In the genomic region with DNA sequence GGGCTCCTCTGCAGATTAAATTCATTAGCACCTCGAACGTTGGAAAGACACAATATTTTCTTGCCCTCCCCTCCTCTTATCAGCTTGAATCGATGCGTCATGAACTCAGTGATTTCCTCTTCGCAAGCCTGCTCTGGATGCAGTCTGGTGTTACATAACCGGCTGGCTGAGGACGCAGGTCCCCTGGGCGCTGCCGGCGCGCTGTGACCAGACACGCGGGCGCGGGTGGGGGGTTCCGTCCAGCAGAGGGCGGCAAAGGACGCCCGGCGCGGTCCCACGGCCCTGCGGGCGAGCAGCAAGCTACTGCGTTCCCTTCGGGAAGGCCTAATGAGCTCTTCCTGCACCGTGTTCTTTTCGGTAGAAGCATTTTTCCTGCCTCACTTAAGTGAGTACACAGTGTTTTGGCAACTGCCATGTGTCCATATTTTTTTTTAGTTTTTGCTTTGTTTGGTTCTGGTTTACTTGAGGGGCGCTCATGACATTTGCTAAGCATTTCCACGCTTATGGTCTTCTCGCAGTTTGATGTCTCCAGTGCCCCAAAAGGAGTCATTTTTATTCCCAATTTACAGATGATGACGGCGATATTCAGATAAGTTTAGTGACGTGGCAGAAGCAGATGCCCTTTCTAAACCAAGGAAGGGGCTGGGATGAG, we compare ENCODE assay signal across 8 cellular contexts.
DNase-seq lines count a peak whose midpoint lies in the region; ATAC-seq, FAIRE-seq and TF ChIP-seq lines count a peak whose summit lies in the region.

No MANE protein-coding gene starts in this region.

- peak overlapping the region; percentile 19; the same call in 1 of the 2 replicates for H3K9ac ChIP-seq in HepG2 (ENCODE audit: insufficient read depth, low read depth, low read length)

- H3K36me3 ChIP-seq in BE2C, result no peaks in the 10 kb centered on the region
- H3K36me3 ChIP-seq in HepG2 (replicated peaks in 1 of 2; ENCODE audit: control insufficient read depth in 1 of 2, insufficient read depth in 2 of 2, low read length in 2 of 2), result no peaks in the 10 kb centered on the region

- 12% methylated on average over 31 of the region's 34 CpGs for WGBS in HepG2 (ENCODE audit: low lambda C conversion rate)

- TF ChIP-seq POLR2A in HepG2 (IDR thresholded peaks at IDR 0.05; ENCODE audit: insufficient read depth in 1 of 2, low read depth in 2 of 2, low read length in 2 of 2), result no peak

- TF ChIP-seq EP300 in HepG2 (IDR thresholded peaks at IDR 0.05; ENCODE audit: low read depth in 2 of 2, low read length in 2 of 2) (peak in 1 of 2 experiments; percentile 35; a peak in 1 of 4 replicates), HepG2 (CRISPR knock-in tag; IDR thresholded peaks at IDR 0.05; ENCODE audit: borderline replicate concordance) (no peak)

- H3K4me3 Mint-ChIP-seq in activated CD4-positive, alpha-beta T cell treated with anti-CD3 and anti-CD28 coated beads, Interleukin-2, amount 10 ng/mL, durations not matched to agents 7 days and 5 days, result no peak overlapping the region

- no TSS peak for BruUV-seq in HepG2 (replicated peaks; lab: Mats Ljungman, UMichigan)

- POLR2A ChIA-PET in activated CD4-positive, alpha-beta T cell treated with anti-CD3 and anti-CD28 coated beads, Interleukin-2, amount 10 ng/mL, durations not matched to agents 7 days and 5 days (lab: Charles Lee), result no interaction called here
- POLR2A ChIA-PET in HepG2 (lab: Yijun Ruan, JAX), result interaction anchor here (1.0 to 1.8 kb wide), 2 partner anchors 113 to 250 kb away, joined by 5 to 6 read pairs; a partner anchor contains a TSS

- CTCF ChIA-PET in activated CD4-positive, alpha-beta T cell treated with anti-CD3 and anti-CD28 coated beads, Interleukin-2, amount 10 ng/mL, durations not matched to agents 7 days and 5 days (lab: Charles Lee), result interaction anchor here (0.5 to 2.7 kb wide), 15 partner anchors 9 to 604 kb away, joined by 3 to 13 read pairs (median 4); no protein-coding TSS in a partner anchor
- CTCF ChIA-PET in HepG2 (lab: Yijun Ruan, JAX; ENCODE audit: low intra/inter-chr PET ratio, low total read pairs), result interaction anchor here (1.4 to 2.5 kb wide), 3 partner anchors 103 to 249 kb away, joined by 21 to 23 read pairs (median 21); no protein-coding TSS in a partner anchor

- peak; percentile 94 for DNase-seq in BE2C
- DNase-seq in GM19240 (ENCODE audit: insufficient read length, low spot score), result peak; percentile 56
- DNase-seq in NCI-H510A treated with DMSO at 0.1 percent for 48 hours (lab: John Stamatoyannopoulos, UW), result peak; percentile 70
- peak; percentile 72 for DNase-seq in activated CD4-positive, alpha-beta T cell treated with anti-CD3 and anti-CD28 coated beads, Interleukin-2, amount 10 ng/mL, durations not matched to agents 7 days and 5 days
- peak; percentile 96 for DNase-seq in coronary artery (ENCODE audit: low spot score)
- peak; percentile 68 for DNase-seq in HepG2 (ENCODE audit: low spot score)
- peak; percentile 80 for DNase-seq in stimulated activated CD4-positive, alpha-beta T cell treated with anti-CD3 and anti-CD28 coated beads, Interleukin-4, amount 100 ng/mL, for 24 hours

- H3K4me1 Mint-ChIP-seq in activated CD4-positive, alpha-beta T cell treated with anti-CD3 and anti-CD28 coated beads, Interleukin-2, amount 10 ng/mL, durations not matched to agents 7 days and 5 days, result peaks cover 7% of the 10 kb centered on the region

- peak; percentile 99 for TF ChIP-seq RAD21 in HepG2 (CRISPR knock-in tag; IDR thresholded peaks at IDR 0.05)

- no peak overlapping the region for H3K27ac Mint-ChIP-seq in activated CD4-positive, alpha-beta T cell treated with anti-CD3 and anti-CD28 coated beads, Interleukin-2, amount 10 ng/mL, durations not matched to agents 7 days and 5 days

- H3K79me2 ChIP-seq in HepG2 (ENCODE audit: insufficient read depth, low read length), result no peaks in the 10 kb centered on the region

- TF ChIP-seq CTCF in BE2C (IDR thresholded peaks at IDR 0.05; ENCODE audit: low read depth, low read length) (peak; percentile 87), coronary artery (IDR thresholded peaks at IDR 0.05) (peak; percentile 99), HepG2 (CRISPR knock-in tag; IDR thresholded peaks at IDR 0.05) (peak; percentile 99)

- peak overlapping the region; percentile 57 for H3K4me3 ChIP-seq in BE2C (ENCODE audit: low read depth, low read length)
- H3K4me3 ChIP-seq in coronary artery, result peak overlapping the region; percentile 58
- peak overlapping the region in 1 of 3 experiments; percentile 15; a peak in 1 of 6 replicates for H3K4me3 ChIP-seq in HepG2 (replicated peaks in 1 of 3; ENCODE audit: insufficient read depth in 1 of 3, low read depth in 2 of 3, low read length in 3 of 3)

- peak overlapping the region; percentile 30 for H2AFZ ChIP-seq in HepG2 (ENCODE audit: low read length)

- ATAC-seq in HG03432 (IDR thresholded peaks at IDR 0.05; ENCODE audit: unreplicated experiment), result peak; percentile 97
- peak; percentile 99 for ATAC-seq in HepG2

- in situ Hi-C loops in HepG2 (cut with HindIII; ENCODE audit: extremely low pct_ligation_motif_present, low pct_unique_long_range_greater_than_20kb), result loop anchor here (5.0 kb wide), 2 partner anchors 102 to 237 kb away; no protein-coding TSS in a partner anchor

- H3K36me3 Mint-ChIP-seq in activated CD4-positive, alpha-beta T cell treated with anti-CD3 and anti-CD28 coated beads, Interleukin-2, amount 10 ng/mL, durations not matched to agents 7 days and 5 days (ENCODE audit: low read depth), result no peaks in the 10 kb centered on the region

- H3K9me3 ChIP-seq in BE2C (no peaks in the 10 kb centered on the region), HepG2 (ENCODE audit: low read length) (no peaks in the 10 kb centered on the region)

- peak overlapping the region; percentile 23 to 71 for H3K27ac ChIP-seq in coronary artery
- no peak overlapping the region for H3K27ac ChIP-seq in HepG2 (ENCODE audit: extremely low read length, insufficient read depth, low read length)

- H3K27me3 Mint-ChIP-seq in activated CD4-positive, alpha-beta T cell treated with anti-CD3 and anti-CD28 coated beads, Interleukin-2, amount 10 ng/mL, durations not matched to agents 7 days and 5 days, result peaks cover 18% of the 10 kb centered on the region

- intact Hi-C loops in HepG2 (cut with micrococcal nuclease; ENCODE audit: unreplicated experiment), result loop anchor here (1.0 to 5.0 kb wide), 5 partner anchors 102 to 833 kb away; no protein-coding TSS in a partner anchor

- H4K20me1 ChIP-seq in HepG2 (ENCODE audit: insufficient read depth, low read length), result no peaks in the 10 kb centered on the region

- FAIRE-seq in HepG2 (lab: Jason Lieb, UNC), result peak; percentile 82

- peaks cover 26% of the 10 kb centered on the region for H3K4me1 ChIP-seq in BE2C
- peaks cover 13% of the 10 kb centered on the region for H3K4me1 ChIP-seq in HepG2 (ENCODE audit: insufficient read depth, low read length)

- H3K9me3 Mint-ChIP-seq in activated CD4-positive, alpha-beta T cell treated with anti-CD3 and anti-CD28 coated beads, Interleukin-2, amount 10 ng/mL, durations not matched to agents 7 days and 5 days, result no peaks in the 10 kb centered on the region

- peak overlapping the region; percentile 69 for H3K4me2 ChIP-seq in HepG2 (ENCODE audit: low read depth, low read length)

- no peaks in the 10 kb centered on the region for H3K27me3 ChIP-seq in BE2C
- H3K27me3 ChIP-seq in HepG2 (ENCODE audit: control insufficient read depth in 1 of 2, insufficient read depth in 2 of 2, low read length in 2 of 2), result peaks cover 0 to 3% of the 10 kb centered on the region in 2 experiments; a peak in 3 of 5 replicates

TF ChIP-seq in HepG2, 621 proteins besides CTCF, POLR2A, EP300 and RAD21 (continues in another document):
- TF ChIP-seq, protein P1, sequence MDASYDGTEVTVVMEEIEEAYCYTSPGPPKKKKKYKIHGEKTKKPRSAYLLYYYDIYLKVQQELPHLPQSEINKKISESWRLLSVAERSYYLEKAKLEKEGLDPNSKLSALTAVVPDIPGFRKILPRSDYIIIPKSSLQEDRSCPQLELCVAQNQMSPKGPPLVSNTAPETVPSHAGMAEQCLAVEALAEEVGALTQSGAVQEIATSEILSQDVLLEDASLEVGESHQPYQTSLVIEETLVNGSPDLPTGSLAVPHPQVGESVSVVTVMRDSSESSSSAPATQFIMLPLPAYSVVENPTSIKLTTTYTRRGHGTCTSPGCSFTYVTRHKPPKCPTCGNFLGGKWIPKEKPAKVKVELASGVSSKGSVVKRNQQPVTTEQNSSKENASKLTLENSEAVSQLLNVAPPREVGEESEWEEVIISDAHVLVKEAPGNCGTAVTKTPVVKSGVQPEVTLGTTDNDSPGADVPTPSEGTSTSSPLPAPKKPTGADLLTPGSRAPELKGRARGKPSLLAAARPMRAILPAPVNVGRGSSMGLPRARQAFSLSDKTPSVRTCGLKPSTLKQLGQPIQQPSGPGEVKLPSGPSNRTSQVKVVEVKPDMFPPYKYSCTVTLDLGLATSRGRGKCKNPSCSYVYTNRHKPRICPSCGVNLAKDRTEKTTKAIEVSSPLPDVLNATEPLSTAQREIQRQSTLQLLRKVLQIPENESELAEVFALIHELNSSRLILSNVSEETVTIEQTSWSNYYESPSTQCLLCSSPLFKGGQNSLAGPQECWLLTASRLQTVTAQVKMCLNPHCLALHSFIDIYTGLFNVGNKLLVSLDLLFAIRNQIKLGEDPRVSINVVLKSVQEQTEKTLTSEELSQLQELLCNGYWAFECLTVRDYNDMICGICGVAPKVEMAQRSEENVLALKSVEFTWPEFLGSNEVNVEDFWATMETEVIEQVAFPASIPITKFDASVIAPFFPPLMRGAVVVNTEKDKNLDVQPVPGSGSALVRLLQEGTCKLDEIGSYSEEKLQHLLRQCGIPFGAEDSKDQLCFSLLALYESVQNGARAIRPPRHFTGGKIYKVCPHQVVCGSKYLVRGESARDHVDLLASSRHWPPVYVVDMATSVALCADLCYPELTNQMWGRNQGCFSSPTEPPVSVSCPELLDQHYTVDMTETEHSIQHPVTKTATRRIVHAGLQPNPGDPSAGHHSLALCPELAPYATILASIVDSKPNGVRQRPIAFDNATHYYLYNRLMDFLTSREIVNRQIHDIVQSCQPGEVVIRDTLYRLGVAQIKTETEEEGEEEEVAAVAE (CRISPR knock-in tag; IDR thresholded peaks at IDR 0.05; ENCODE audit: borderline replicate concordance), result no peak
- TF ChIP-seq, protein P2, sequence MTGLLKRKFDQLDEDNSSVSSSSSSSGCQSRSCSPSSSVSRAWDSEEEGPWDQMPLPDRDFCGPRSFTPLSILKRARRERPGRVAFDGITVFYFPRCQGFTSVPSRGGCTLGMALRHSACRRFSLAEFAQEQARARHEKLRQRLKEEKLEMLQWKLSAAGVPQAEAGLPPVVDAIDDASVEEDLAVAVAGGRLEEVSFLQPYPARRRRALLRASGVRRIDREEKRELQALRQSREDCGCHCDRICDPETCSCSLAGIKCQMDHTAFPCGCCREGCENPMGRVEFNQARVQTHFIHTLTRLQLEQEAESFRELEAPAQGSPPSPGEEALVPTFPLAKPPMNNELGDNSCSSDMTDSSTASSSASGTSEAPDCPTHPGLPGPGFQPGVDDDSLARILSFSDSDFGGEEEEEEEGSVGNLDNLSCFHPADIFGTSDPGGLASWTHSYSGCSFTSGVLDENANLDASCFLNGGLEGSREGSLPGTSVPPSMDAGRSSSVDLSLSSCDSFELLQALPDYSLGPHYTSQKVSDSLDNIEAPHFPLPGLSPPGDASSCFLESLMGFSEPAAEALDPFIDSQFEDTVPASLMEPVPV (CRISPR knock-in tag; IDR thresholded peaks at IDR 0.05), result peak; percentile 68; the same call in 1 of the 2 replicates
- no peak for TF ChIP-seq HOXA7 (CRISPR knock-in tag; IDR thresholded peaks at IDR 0.05)
